ENCODE assay signal across 7 cellular contexts in the genomic region with DNA sequence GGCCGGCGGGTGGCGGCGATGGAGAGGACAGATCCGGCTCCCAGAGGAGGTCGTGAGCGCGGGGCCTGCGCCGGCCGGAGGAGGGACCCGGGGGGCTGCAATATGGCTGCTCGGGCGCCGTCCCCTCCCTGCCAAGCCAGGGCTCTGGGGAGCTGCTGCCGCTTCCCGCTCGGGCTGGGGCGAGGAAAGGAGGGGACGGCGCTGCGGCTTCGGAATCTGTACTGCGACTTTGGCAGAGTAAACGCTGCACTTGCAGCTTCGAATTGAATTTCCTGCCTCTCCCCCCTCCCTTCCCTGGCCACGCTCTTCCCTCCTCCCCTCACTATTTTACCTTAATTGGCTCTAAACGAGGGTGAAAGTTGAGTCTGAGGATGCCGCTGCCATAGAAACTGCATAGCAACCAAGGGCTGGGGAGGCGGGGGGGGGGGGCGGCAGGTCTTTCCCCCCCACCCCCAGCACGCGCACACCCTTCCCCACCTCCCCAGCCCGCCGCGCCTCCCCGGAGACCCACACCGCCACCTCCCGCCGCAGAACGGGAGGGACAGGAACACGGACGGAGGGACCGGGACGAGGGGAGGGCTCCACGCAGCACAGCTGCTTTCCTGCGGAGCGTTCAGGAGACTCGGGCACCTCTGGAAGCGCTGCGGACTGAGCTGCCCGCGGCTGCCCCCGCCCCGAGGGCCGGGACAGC.
DNase-seq lines count a peak whose midpoint lies in the region; ATAC-seq and TF ChIP-seq lines count a peak whose summit lies in the region.

No MANE protein-coding gene starts in this region.

- 0 to 2% (median 1%) methylated on average over 33 to 56 of the region's 56 CpGs for WGBS in stomach, 5 donors

- no peak for TF ChIP-seq POLR2A in stomach (IDR thresholded peaks at IDR 0.05)

- TF ChIP-seq CTCF in mesothelial cell of epicardium (IDR thresholded peaks at IDR 0.05; ENCODE audit: unreplicated experiment) (no peak), stomach (IDR thresholded peaks at IDR 0.05) (no peak)

- peak overlapping the region; percentile 87 for H3K4me3 Mint-ChIP-seq in mesothelial cell of epicardium

- H3K9me3 ChIP-seq in stomach: no peaks in the 10 kb centered on the region

- H3K27me3 Mint-ChIP-seq in mesothelial cell of epicardium (ENCODE audit: low read depth): peaks cover 44% of the 10 kb centered on the region

- H3K27me3 ChIP-seq in stomach: peaks cover 0 to 27% (median 19%) of the 10 kb centered on the region in 3 donors

- intact Hi-C loops in stomach (cut with DNase I; ENCODE audit: low total_unique reads): no loop called here

- peaks cover 0 to 4% (median 0%) of the 10 kb centered on the region in 4 donors for H3K36me3 ChIP-seq in stomach

- no peak for TF ChIP-seq EP300 in stomach (IDR thresholded peaks at IDR 0.05)

- peak overlapping the region; percentile 49 to 75 (median 66) for H3K4me3 ChIP-seq in stomach

- H3K4me1 Mint-ChIP-seq in mesothelial cell of epicardium: peaks cover 4% of the 10 kb centered on the region

- H3K27ac ChIP-seq in stomach: peak overlapping the region in 4 of 5 donors; percentile 1 to 68 (median 52)

- DNase-seq in activated CD4-positive, alpha-beta T cell treated with anti-CD3 and anti-CD28 coated beads for 48 hours: peak; percentile 40
- DNase-seq in effector CD4-positive, alpha-beta T cell: peak; percentile 14
- DNase-seq in mesothelial cell of epicardium (ENCODE audit: low spot score in 2 of 2, unreplicated experiment in 2 of 2): peak in 1 of 2 experiments; percentile 55
- peak; percentile 44 for DNase-seq in stomach
- DNase-seq in cerebellar cortex (ENCODE audit: low spot score): no peak

- ATAC-seq in GM18498 (IDR thresholded peaks at IDR 0.05; ENCODE audit: unreplicated experiment) (peak; percentile 72), HG03135 (IDR thresholded peaks at IDR 0.05; ENCODE audit: unreplicated experiment) (peak; percentile 40)

- H3K9me3 Mint-ChIP-seq in mesothelial cell of epicardium: no peaks in the 10 kb centered on the region

- H3K27ac Mint-ChIP-seq in mesothelial cell of epicardium: no peak overlapping the region

- H3K4me1 ChIP-seq in stomach: peaks cover 9 to 27% (median 18%) of the 10 kb centered on the region in 4 donors

- H3K36me3 Mint-ChIP-seq in mesothelial cell of epicardium: no peaks in the 10 kb centered on the region
